Comparison of ENCODE assay signal across 11 cellular contexts in genomic region chr1:180571832-180572636, GRCh38. TPM values are rescaled to one million over a fixed set of nuclear protein-coding genes. Genes with fewer than 3 reads are reported as not detected.
DNase-seq lines count a peak whose midpoint lies in the region; ATAC-seq, FAIRE-seq and TF ChIP-seq lines count a peak whose summit lies in the region.
"Had no signal": no experiment of that assay in that cellular context is flagged by ENCODE, and none has a peak within 500 bp of the region (broad histone marks: within the 10 kb centered on the region; RNA-seq: fewer than 3 reads in every experiment).

No MANE protein-coding gene starts in this region.

- ATAC-seq in upper lobe of right lung: peak; percentile 49

- DNase-seq in left ventricle myocardium inferior: no peak
- DNase-seq in cardiac septum (ENCODE audit: low spot score): no peak
- peak in 2 of 3 experiments; percentile 12 to 14 for DNase-seq in activated CD8-positive, alpha-beta memory T cell treated with anti-CD3 and anti-CD28 coated beads for 48 hours (ENCODE audit: low read depth in 2 of 3, low spot score in 2 of 3)
- peak; percentile 20 for DNase-seq in mucosa of gallbladder (ENCODE audit: low spot score)
- no peak for DNase-seq in upper lobe of right lung
- DNase-seq in NCI-H526 (lab: John Stamatoyannopoulos, UW): no peak
- no peak for DNase-seq in GM19239 (ENCODE audit: insufficient read length, low spot score)
- DNase-seq in CD1c-positive myeloid dendritic cell (ENCODE audit: extremely low spot score): no peak
- DNase-seq: activated gamma-delta T cell, NCI-H1436 had no signal

- H3K27me3 ChIP-seq in left ventricle myocardium inferior (ENCODE audit: low read depth) (no peaks in the 10 kb centered on the region), upper lobe of right lung (no peaks in the 10 kb centered on the region)

- no peak for TF ChIP-seq CTCF in left ventricle myocardium inferior (IDR thresholded peaks at IDR 0.05; ENCODE audit: borderline replicate concordance)
- TF ChIP-seq CTCF in upper lobe of right lung (IDR thresholded peaks at IDR 0.05): no peak

- H3K4me3 ChIP-seq in left ventricle myocardium inferior (no peak overlapping the region), upper lobe of right lung (no peak overlapping the region)

- H3K27ac ChIP-seq in left ventricle myocardium inferior (replicated peaks): peak overlapping the region; percentile 11
- no peak overlapping the region for H3K27ac ChIP-seq in upper lobe of right lung
- H3K27ac ChIP-seq: C4-2B had no signal

- H3K9me3 ChIP-seq in left ventricle myocardium inferior (replicated peaks): no peaks in the 10 kb centered on the region
- H3K9me3 ChIP-seq in upper lobe of right lung: no peaks in the 10 kb centered on the region

- peaks cover 37% of the 10 kb centered on the region for H3K4me1 ChIP-seq in left ventricle myocardium inferior
- H3K4me1 ChIP-seq in upper lobe of right lung: no peaks in the 10 kb centered on the region

- no peak for FAIRE-seq in GM19239 (lab: Jason Lieb, UNC)

- no peaks in the 10 kb centered on the region for H3K36me3 ChIP-seq in left ventricle myocardium inferior
- no peaks in the 10 kb centered on the region for H3K36me3 ChIP-seq in upper lobe of right lung

- intact Hi-C loops in left ventricle myocardium inferior (cut with micrococcal nuclease): no loop called here
- intact Hi-C loops in cardiac septum (cut with DNase I): no loop called here
- intact Hi-C loops in upper lobe of right lung (cut with DNase I): no loop called here

RNA-seq across cellular contexts. Expression of gene OVAAL, which starts 13.3 kb away (rescaled TPM):
- total RNA-seq in left ventricle myocardium inferior (5.3 TPM), cardiac septum (6.3 TPM), mucosa of gallbladder (not detected), upper lobe of right lung (not detected)

RNA-seq across cellular contexts. Expression of gene XPR1, which starts 59.8 kb away (rescaled TPM):
- total RNA-seq in left ventricle myocardium inferior (60.4 TPM), cardiac septum (147 TPM), mucosa of gallbladder (32.6 TPM), upper lobe of right lung (23.5 TPM)

Comparison
In these comparisons a context has a peak if more than half of its experiments do, and no peak if none do; other contexts are left out.
1. DNase-seq: peak in activated CD8-positive, alpha-beta memory T cell treated with anti-CD3 and anti-CD28 coated beads for 48 hours (2 of 3) and mucosa of gallbladder (single experiment); none in left ventricle myocardium inferior (single experiment), cardiac septum (single experiment), upper lobe of right lung (single experiment), NCI-H526 (0 of 2), GM19239 (single experiment) and CD1c-positive myeloid dendritic cell (single experiment).